Comparison of ENCODE assay signal across 10 cellular contexts in genomic region chr16:11914210-11914758, GRCh38. TPM values are rescaled to one million over a fixed set of nuclear protein-coding genes. Genes with fewer than 3 reads are reported as not detected.
DNase-seq lines count a peak whose midpoint lies in the region; ATAC-seq and TF ChIP-seq lines count a peak whose summit lies in the region.
"Had no signal": no experiment of that assay in that cellular context is flagged by ENCODE, and none has a peak within 500 bp of the region (broad histone marks: within the 10 kb centered on the region; RNA-seq: fewer than 3 reads in every experiment).

No MANE protein-coding gene starts in this region.

- no peaks in the 10 kb centered on the region for H3K9me3 Mint-ChIP-seq in activated T-cell treated with anti-CD3 and anti-CD28 coated beads, Interleukin-2, amount 50 U/mL, for 24 hours
- H3K9me3 Mint-ChIP-seq in activated naive CD8-positive, alpha-beta T cell treated with anti-CD3 and anti-CD28 coated beads for 36 hours, result peaks cover 1% of the 10 kb centered on the region

- ATAC-seq in thoracic aorta (ENCODE audit: insufficient number of reproducible peaks, low FRiP score, low read depth) (no peak), GM19023 (IDR thresholded peaks at IDR 0.05; ENCODE audit: unreplicated experiment) (no peak), HG02973 (IDR thresholded peaks at IDR 0.05; ENCODE audit: unreplicated experiment) (no peak), GM21515 (IDR thresholded peaks at IDR 0.05; ENCODE audit: unreplicated experiment) (no peak)

- TF ChIP-seq CTCF in kidney epithelial cell (IDR thresholded peaks at IDR 0.05; ENCODE audit: insufficient read depth, low read length, poor library complexity, severe bottlenecking), result no peak
- TF ChIP-seq CTCF in thoracic aorta (IDR thresholded peaks at IDR 0.05), result no peak

- peak overlapping the region; percentile 96 for H3K4me3 Mint-ChIP-seq in activated T-cell treated with anti-CD3 and anti-CD28 coated beads, Interleukin-2, amount 50 U/mL, for 24 hours
- peak overlapping the region; percentile 94 for H3K4me3 Mint-ChIP-seq in activated naive CD8-positive, alpha-beta T cell treated with anti-CD3 and anti-CD28 coated beads for 36 hours

- H3K9me3 ChIP-seq in thoracic aorta, result no peaks in the 10 kb centered on the region

- H3K27ac Mint-ChIP-seq in activated T-cell treated with anti-CD3 and anti-CD28 coated beads, Interleukin-2, amount 50 U/mL, for 24 hours, result peak overlapping the region; percentile 97
- peak overlapping the region; percentile 94 for H3K27ac Mint-ChIP-seq in activated naive CD8-positive, alpha-beta T cell treated with anti-CD3 and anti-CD28 coated beads for 36 hours

- no peaks in the 10 kb centered on the region for H3K27me3 Mint-ChIP-seq in activated T-cell treated with anti-CD3 and anti-CD28 coated beads, Interleukin-2, amount 50 U/mL, for 24 hours
- H3K27me3 Mint-ChIP-seq in activated naive CD8-positive, alpha-beta T cell treated with anti-CD3 and anti-CD28 coated beads for 36 hours, result no peaks in the 10 kb centered on the region

- peaks cover 51% of the 10 kb centered on the region for H3K4me1 Mint-ChIP-seq in activated T-cell treated with anti-CD3 and anti-CD28 coated beads, Interleukin-2, amount 50 U/mL, for 24 hours (ENCODE audit: low read depth)
- H3K4me1 Mint-ChIP-seq in activated naive CD8-positive, alpha-beta T cell treated with anti-CD3 and anti-CD28 coated beads for 36 hours, result peaks cover 50% of the 10 kb centered on the region

- peaks cover 39 to 55% of the 10 kb centered on the region in 2 donors for H3K4me1 ChIP-seq in thoracic aorta (ENCODE audit: control insufficient read depth in 1 of 2, low read depth in 2 of 2)

- no peak for DNase-seq in activated T-cell treated with anti-CD3 and anti-CD28 coated beads, Interleukin-2, amount 50 U/mL, for 24 hours
- DNase-seq in activated T-cell treated with anti-CD3 and anti-CD28 coated beads, Interleukin-2, amount 50 U/mL, for 1 hour, result no peak
- no peak for DNase-seq in activated naive CD8-positive, alpha-beta T cell treated with anti-CD3 and anti-CD28 coated beads for 36 hours
- no peak for DNase-seq in kidney epithelial cell (ENCODE audit: low read depth)
- DNase-seq in thoracic aorta (ENCODE audit: low spot score), result no peak

- H3K27me3 ChIP-seq in kidney epithelial cell (ENCODE audit: control insufficient read depth, insufficient read depth, low read length), result no peaks in the 10 kb centered on the region
- no peaks in the 10 kb centered on the region for H3K27me3 ChIP-seq in thoracic aorta (replicated peaks; ENCODE audit: insufficient read depth)

- peaks cover 52% of the 10 kb centered on the region for H3K36me3 Mint-ChIP-seq in activated T-cell treated with anti-CD3 and anti-CD28 coated beads, Interleukin-2, amount 50 U/mL, for 24 hours (ENCODE audit: low read depth)
- H3K36me3 Mint-ChIP-seq in activated naive CD8-positive, alpha-beta T cell treated with anti-CD3 and anti-CD28 coated beads for 36 hours, result peaks cover 35% of the 10 kb centered on the region

- H3K36me3 ChIP-seq in kidney epithelial cell (ENCODE audit: control insufficient read depth, insufficient read depth, low read length) (no peaks in the 10 kb centered on the region), thoracic aorta (no peaks in the 10 kb centered on the region)

- H3K4me3 ChIP-seq in kidney epithelial cell (ENCODE audit: low read depth, low read length), result peak overlapping the region; percentile 91
- H3K4me3 ChIP-seq in thoracic aorta, result peak overlapping the region; percentile 91

- H3K27ac ChIP-seq in thoracic aorta, result peak overlapping the region; percentile 69 to 89

RNA-seq across cellular contexts. Expression of gene GSPT1, which starts 1.5 kb away (rescaled TPM):
- 100 to 1,000 TPM; 247 to 250 TPM for total RNA-seq in activated naive CD8-positive, alpha-beta T cell treated with anti-CD3 and anti-CD28 coated beads for 36 hours
- 87.2 and 93.7 TPM in 2 replicates for total RNA-seq in kidney epithelial cell
- total RNA-seq in thoracic aorta, result 10 to 100 TPM; 50.4 to 81.1 TPM

RNA-seq across cellular contexts. Expression of gene NPIPB2, which starts 27.6 kb away (rescaled TPM):
- total RNA-seq in activated naive CD8-positive, alpha-beta T cell treated with anti-CD3 and anti-CD28 coated beads for 36 hours, result 1 to 10 TPM; 6.2 to 6.9 TPM
- total RNA-seq in kidney epithelial cell (0.96 and 4.9 TPM in 2 replicates), thoracic aorta (10 to 100 TPM in 1 of 2 donors, 1 to 10 TPM in 1; 9.9 to 18.5 TPM)

RNA-seq across cellular contexts. Expression of gene TNFRSF17, which starts 50.7 kb away (rescaled TPM):
- not detected for total RNA-seq in activated naive CD8-positive, alpha-beta T cell treated with anti-CD3 and anti-CD28 coated beads for 36 hours
- total RNA-seq in kidney epithelial cell (not detected in 2 replicates), thoracic aorta (not detected)
- total RNA-seq: G401, SK-MEL-5 had no signal
